23 cellular contexts compared by ENCODE assay signal in genomic region chr4:162075691-162076090, GRCh38.
"Had no signal": no experiment of that assay in that cellular context is flagged by ENCODE, and none has a peak within 500 bp of the region (broad histone marks: within the 10 kb centered on the region; RNA-seq: fewer than 3 reads in every experiment).

No MANE protein-coding gene starts in this region.

- H3K36me3 Mint-ChIP-seq: brain; mesothelial cell of epicardium; natural killer cell treated with Interleukin-12 subunit alpha and Interleukin-12 subunit beta and Interleukin-15 and Interleukin-18, amount 100 ng/mL, for 72 hours; stimulated activated memory B cell treated with anti-CD40 and anti-IgM and Interleukin-4, amounts not matched to agents 10 μg/mL and 1 μg/mL and 100 μg/mL, for 72 hours had no signal

- H3K9me3 ChIP-seq: esophagus squamous epithelium, ovary, prostate gland, right atrium auricular region, stomach, transverse colon, uterus had no signal

- DNase-seq: activated CD4-positive, alpha-beta T cell treated with anti-CD3 and anti-CD28 coated beads for 1 hour; activated CD4-positive, alpha-beta T cell treated with anti-CD3 and anti-CD28 coated beads, Interleukin-2, amount 50 U/mL, for 1 hour; activated CD8-positive, alpha-beta T cell treated with anti-CD3 and anti-CD28 coated beads, Interleukin-2, amount 10 ng/mL, durations not matched to agents 7 days and 5 days; activated gamma-delta T cell; activated naive CD4-positive, alpha-beta T cell treated with anti-CD3 and anti-CD28 coated beads, Interleukin-2, amount 50 U/mL, for 16 hours; activated naive CD8-positive, alpha-beta T cell treated with anti-CD3 and anti-CD28 coated beads, Interleukin-2, amount 50 U/mL, for 24 hours; anterior cingulate cortex; effector memory CD8-positive, alpha-beta T cell; esophagus squamous epithelium; ovary; stomach; T-helper 1 cell; transverse colon; uterus had no signal

- H3K27me3 Mint-ChIP-seq: activated naive CD8-positive, alpha-beta T cell treated with anti-CD3 and anti-CD28 coated beads, Interleukin-2, amount 50 U/mL, for 24 hours; brain; effector memory CD8-positive, alpha-beta T cell; natural killer cell treated with Interleukin-12 subunit alpha and Interleukin-12 subunit beta and Interleukin-15 and Interleukin-18, amount 100 ng/mL, for 72 hours; stimulated activated memory B cell treated with anti-CD40 and anti-IgM and Interleukin-4, amounts not matched to agents 10 μg/mL and 1 μg/mL and 100 μg/mL, for 72 hours had no signal

- H3K27me3 ChIP-seq: esophagus squamous epithelium, ovary, right atrium auricular region, stomach, transverse colon, uterus had no signal

- H3K4me1 Mint-ChIP-seq: activated naive CD8-positive, alpha-beta T cell treated with anti-CD3 and anti-CD28 coated beads, Interleukin-2, amount 50 U/mL, for 24 hours; mesothelial cell of epicardium; stimulated activated memory B cell treated with anti-CD40 and anti-IgM and Interleukin-4, amounts not matched to agents 10 μg/mL and 1 μg/mL and 100 μg/mL, for 72 hours had no signal

- H3K9me3 Mint-ChIP-seq: activated T-helper 1 cell treated with anti-CD3 and anti-CD28 coated beads, Interleukin-12 subunit alpha, Interleukin-12 subunit beta, Interleukin-2, Interleukin-4 antibody, amounts not matched to agents 30 ng/mL and 10 ng/mL and 1 ng/mL, durations not matched to agents 14 hours and 24 hours and 36 hours; brain; mesothelial cell of epicardium had no signal

- H3K4me3 ChIP-seq: esophagus squamous epithelium, lung, ovary, prostate gland, right atrium auricular region, stomach, transverse colon, uterus had no signal

- H3K4me1 ChIP-seq: esophagus squamous epithelium, prostate gland, right atrium auricular region, stomach, transverse colon, uterus had no signal

- H3K27ac Mint-ChIP-seq: activated CD8-positive, alpha-beta T cell treated with anti-CD3 and anti-CD28 coated beads, Interleukin-2, amount 10 ng/mL, durations not matched to agents 7 days and 5 days; activated naive CD8-positive, alpha-beta T cell treated with anti-CD3 and anti-CD28 coated beads, Interleukin-2, amount 50 U/mL, for 24 hours; activated T-helper 1 cell treated with anti-CD3 and anti-CD28 coated beads, Interleukin-12 subunit alpha, Interleukin-12 subunit beta, Interleukin-2, Interleukin-4 antibody, amounts not matched to agents 30 ng/mL and 10 ng/mL and 1 ng/mL, durations not matched to agents 14 hours and 24 hours and 36 hours; effector memory CD8-positive, alpha-beta T cell; mesothelial cell of epicardium; natural killer cell treated with Interleukin-12 subunit alpha and Interleukin-12 subunit beta and Interleukin-15 and Interleukin-18, amount 100 ng/mL, for 72 hours; stimulated activated memory B cell treated with anti-CD40 and anti-IgM and Interleukin-4, amounts not matched to agents 10 μg/mL and 1 μg/mL and 100 μg/mL, for 72 hours had no signal

- H3K27ac ChIP-seq: esophagus squamous epithelium, ovary, prostate gland, right atrium auricular region, stomach, transverse colon, uterus had no signal

- H3K36me3 ChIP-seq: esophagus squamous epithelium, ovary, prostate gland, right atrium auricular region, stomach, transverse colon, uterus had no signal

- ATAC-seq: activated CD8-positive, alpha-beta T cell treated with anti-CD3 and anti-CD28 coated beads, Interleukin-2, amount 10 ng/mL, durations not matched to agents 7 days and 5 days; activated naive CD8-positive, alpha-beta T cell treated with anti-CD3 and anti-CD28 coated beads, Interleukin-2, amount 50 U/mL, for 24 hours; effector memory CD8-positive, alpha-beta T cell; left lobe of liver; natural killer cell treated with Interleukin-12 subunit alpha and Interleukin-12 subunit beta and Interleukin-15 and Interleukin-18, amount 100 ng/mL, for 72 hours; stimulated activated memory B cell treated with anti-CD40 and anti-IgM and Interleukin-4, amounts not matched to agents 10 μg/mL and 1 μg/mL and 100 μg/mL, for 72 hours had no signal

- H3K4me3 Mint-ChIP-seq: activated CD8-positive, alpha-beta T cell treated with anti-CD3 and anti-CD28 coated beads, Interleukin-2, amount 10 ng/mL, durations not matched to agents 7 days and 5 days; activated naive CD8-positive, alpha-beta T cell treated with anti-CD3 and anti-CD28 coated beads, Interleukin-2, amount 50 U/mL, for 24 hours; activated T-helper 1 cell treated with anti-CD3 and anti-CD28 coated beads, Interleukin-12 subunit alpha, Interleukin-12 subunit beta, Interleukin-2, Interleukin-4 antibody, amounts not matched to agents 30 ng/mL and 10 ng/mL and 1 ng/mL, durations not matched to agents 14 hours and 24 hours and 36 hours; brain; effector memory CD8-positive, alpha-beta T cell; mesothelial cell of epicardium; natural killer cell treated with Interleukin-12 subunit alpha and Interleukin-12 subunit beta and Interleukin-15 and Interleukin-18, amount 100 ng/mL, for 72 hours; stimulated activated memory B cell treated with anti-CD40 and anti-IgM and Interleukin-4, amounts not matched to agents 10 μg/mL and 1 μg/mL and 100 μg/mL, for 72 hours had no signal
